In genomic region chr16:60564588-60564987, GRCh38 we compare ENCODE assay signal across 27 cellular contexts.
"Had no signal": no experiment of that assay in that cellular context is flagged by ENCODE, and none has a peak within 500 bp of the region (broad histone marks: within the 10 kb centered on the region; RNA-seq: fewer than 3 reads in every experiment).

No MANE protein-coding gene starts in this region.

- H3K36me3 Mint-ChIP-seq: mesothelial cell of epicardium, naive B cell had no signal

- ATAC-seq: effector memory CD8-positive, alpha-beta T cell; esophagus mucosa; foreskin keratinocyte; heart right ventricle; left cardiac atrium; left lung; left ventricle myocardium superior; lower lobe of right lung; mucosa of descending colon had no signal

- H3K4me3 Mint-ChIP-seq: dendritic cell treated with granulocyte-macrophage colony-stimulating factor and Interleukin-4, amounts not matched to agents 40 ng/mL and 50 ng/mL, for 4 days; effector memory CD8-positive, alpha-beta T cell; endodermal cell; mesothelial cell of epicardium; naive B cell had no signal

- DNase-seq: colonic mucosa; cortex of kidney; effector CD8-positive, alpha-beta T cell; effector memory CD8-positive, alpha-beta T cell; endodermal cell; erythroblast; esophagus squamous epithelium; foreskin keratinocyte; glutamatergic neuron; head of caudate nucleus; heart right ventricle; hippocampal formation; left cardiac atrium; left lung; left ventricle myocardium superior; lower lobe of right lung; mesenchymal stem cell; mucosa of descending colon; naive B cell had no signal

- H3K4me1 Mint-ChIP-seq: endodermal cell, mesothelial cell of epicardium, naive B cell had no signal

- H3K4me1 ChIP-seq: colonic mucosa, esophagus squamous epithelium, foreskin keratinocyte, heart right ventricle, left lung, lower lobe of right lung had no signal

- H3K27me3 Mint-ChIP-seq: dendritic cell treated with granulocyte-macrophage colony-stimulating factor and Interleukin-4, amounts not matched to agents 40 ng/mL and 50 ng/mL, for 4 days; effector memory CD8-positive, alpha-beta T cell; naive B cell had no signal

- H3K27ac Mint-ChIP-seq: dendritic cell treated with granulocyte-macrophage colony-stimulating factor and Interleukin-4, amounts not matched to agents 40 ng/mL and 50 ng/mL, for 4 days; effector memory CD8-positive, alpha-beta T cell; endodermal cell; mesothelial cell of epicardium; naive B cell had no signal

- H3K27me3 ChIP-seq: colonic mucosa, esophagus squamous epithelium, foreskin keratinocyte, heart right ventricle, left lung had no signal

- H3K36me3 ChIP-seq: colonic mucosa, esophagus squamous epithelium, heart right ventricle, left lung, lower lobe of right lung had no signal

- H3K9me3 ChIP-seq: colonic mucosa, esophagus squamous epithelium, lower lobe of right lung had no signal

- FAIRE-seq: endometrium, frontal cortex, islet of Langerhans, keratinocyte had no signal

- H3K4me3 ChIP-seq: colonic mucosa, esophagus squamous epithelium, heart right ventricle, left lung, lower lobe of right lung, mucosa of descending colon had no signal

- H3K27ac ChIP-seq: colonic mucosa, epithelial cell of prostate, esophagus squamous epithelium, foreskin keratinocyte, heart right ventricle, left lung, lower lobe of right lung had no signal
